ENCODE assay signal across 21 cellular contexts in genomic region chr12:80909370-80909769, GRCh38. TPM values are rescaled to one million over a fixed set of nuclear protein-coding genes. Genes with fewer than 3 reads are reported as not detected.
"Had no signal": no experiment of that assay in that cellular context is flagged by ENCODE, and none has a peak within 500 bp of the region (broad histone marks: within the 10 kb centered on the region; RNA-seq: fewer than 3 reads in every experiment).

No MANE protein-coding gene starts in this region.

- ATAC-seq: effector memory CD8-positive, alpha-beta T cell; esophagus mucosa; foreskin keratinocyte; gastrocnemius medialis; gastroesophageal sphincter; heart left ventricle; heart right ventricle had no signal

- DNase-seq: colonic mucosa; cortex of kidney; dermis blood vessel endothelial cell; dorsolateral prefrontal cortex; effector CD4-positive, alpha-beta T cell; effector CD8-positive, alpha-beta T cell; effector memory CD4-positive, alpha-beta T cell; effector memory CD8-positive, alpha-beta T cell; endodermal cell; erythroblast; esophagus squamous epithelium; foreskin fibroblast; foreskin keratinocyte; foreskin melanocyte; gastrocnemius medialis; glutamatergic neuron; head of caudate nucleus; heart left ventricle; heart right ventricle had no signal

RNA-seq across cellular contexts. Expression of gene LIN7A, which starts 28.4 kb away (rescaled TPM):
- total RNA-seq: foreskin keratinocyte had no signal
